23 cellular contexts compared by ENCODE assay signal in the genomic region with DNA sequence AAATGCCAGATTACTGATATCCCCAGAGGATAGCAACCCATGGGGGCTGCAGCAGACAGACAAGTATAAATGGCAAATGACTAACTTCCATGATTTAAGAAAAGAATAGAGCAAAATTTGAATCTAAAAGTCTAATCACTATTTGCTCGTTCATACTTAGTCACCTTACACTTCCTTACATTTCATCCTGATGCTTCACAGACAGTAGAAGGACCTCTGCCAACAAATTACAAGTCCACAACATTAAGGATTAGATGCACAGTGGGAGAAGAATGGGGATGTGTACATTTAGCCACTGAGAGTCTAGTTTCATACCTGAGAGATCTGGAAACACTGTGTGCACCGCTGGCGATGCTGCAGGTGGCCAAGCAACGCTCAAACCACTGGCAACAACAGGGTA.
DNase-seq lines count a peak whose midpoint lies in the region; ATAC-seq and TF ChIP-seq lines count a peak whose summit lies in the region.
"Had no signal": no experiment of that assay in that cellular context is flagged by ENCODE, and none has a peak within 500 bp of the region (broad histone marks: within the 10 kb centered on the region; RNA-seq: fewer than 3 reads in every experiment).

No MANE protein-coding gene starts in this region.

- peaks cover 92% of the 10 kb centered on the region for H3K4me1 ChIP-seq in CD4-positive, alpha-beta memory T cell (ENCODE audit: insufficient read depth, low read length)
- peaks cover 55% of the 10 kb centered on the region for H3K4me1 ChIP-seq in GM23248 (ENCODE audit: insufficient read depth)

- no peak overlapping the region for H3K27ac ChIP-seq in CD4-positive, alpha-beta memory T cell (ENCODE audit: low read depth, low read length)
- peak overlapping the region; percentile 78 for H3K27ac ChIP-seq in GM23248
- H3K27ac ChIP-seq: esophagus squamous epithelium had no signal

- CTCF ChIA-PET in CD4-positive, alpha-beta memory T cell (lab: Charles Lee; ENCODE audit: partially characterized antibody): interaction anchor here (1.3 to 1.7 kb wide), 3 partner anchors 10 to 191 kb away, joined by 3 to 5 read pairs (median 5); no protein-coding TSS in a partner anchor

- H3K9me2 ChIP-seq in GM23248 (ENCODE audit: insufficient read depth): no peaks in the 10 kb centered on the region

- H3K27ac Mint-ChIP-seq in CD4-positive, alpha-beta memory T cell: peak overlapping the region; percentile 43 to 85 (median 65)
- H3K27ac Mint-ChIP-seq in brain (peak overlapping the region in 4 of 5 experiments; percentile 16 to 93 (median 76)), natural killer cell (peak overlapping the region; percentile 94 to 98)

- H3K4me2 ChIP-seq in GM23248 (ENCODE audit: unreplicated experiment): peak overlapping the region; percentile 90

- H3K9me3 Mint-ChIP-seq in CD4-positive, alpha-beta memory T cell: no peaks in the 10 kb centered on the region
- no peaks in the 10 kb centered on the region for H3K9me3 Mint-ChIP-seq in brain
- H3K9me3 Mint-ChIP-seq in natural killer cell: no peaks in the 10 kb centered on the region
- H3K9me3 Mint-ChIP-seq: mesothelial cell of epicardium, neural crest cell had no signal

- no peak for DNase-seq in CD4-positive, alpha-beta memory T cell
- DNase-seq in GM23248 (peak; percentile 67), natural killer cell (no peak), GM10266 (ENCODE audit: extremely low spot score) (no peak), GM19238 (ENCODE audit: insufficient read length, low spot score) (no peak), DMS114 treated with DMSO at 0.1 percent for 48 hours (lab: John Stamatoyannopoulos, UW; ENCODE audit: unreplicated experiment) (no peak)
- DNase-seq: activated gamma-delta T cell treated with Interleukin-2 at 50 U/mL for 16 hours; COR-L47; effector memory CD4-positive, alpha-beta T cell; EL; esophagus squamous epithelium; left colon; NCI-H1417; NCI-H526; stimulated activated CD4-positive, alpha-beta T cell treated with anti-CD3 and anti-CD28 coated beads, Interleukin-4, amount 100 ng/mL, for 1 hour; stomach; upper lobe of left lung had no signal

- no peaks in the 10 kb centered on the region for H4K20me1 ChIP-seq in GM23248 (ENCODE audit: insufficient read depth)

- no peaks in the 10 kb centered on the region for H3K27me3 Mint-ChIP-seq in CD4-positive, alpha-beta memory T cell
- no peaks in the 10 kb centered on the region for H3K27me3 Mint-ChIP-seq in brain
- no peaks in the 10 kb centered on the region for H3K27me3 Mint-ChIP-seq in natural killer cell (ENCODE audit: low read depth in 2 of 2)
- H3K27me3 Mint-ChIP-seq: progenitor cell of endocrine pancreas had no signal

- no peaks in the 10 kb centered on the region for H3K9me3 ChIP-seq in CD4-positive, alpha-beta memory T cell (ENCODE audit: control insufficient read depth in 1 of 2, low read length in 2 of 2)
- no peaks in the 10 kb centered on the region for H3K9me3 ChIP-seq in GM23248 (ENCODE audit: low read depth)
- H3K9me3 ChIP-seq: esophagus squamous epithelium, stomach, upper lobe of left lung had no signal

- POLR2A ChIA-PET in CD4-positive, alpha-beta memory T cell (lab: Charles Lee; ENCODE audit: partially characterized antibody): interaction anchor here (1.2 to 1.7 kb wide), 3 partner anchors 14 to 42 kb away, joined by 3 to 5 read pairs (median 4); no protein-coding TSS in a partner anchor

- peak overlapping the region in 2 of 8 donors; percentile 18 to 20 for H3K4me3 Mint-ChIP-seq in CD4-positive, alpha-beta memory T cell
- no peak overlapping the region for H3K4me3 Mint-ChIP-seq in brain
- peak overlapping the region; percentile 4 for H3K4me3 Mint-ChIP-seq in natural killer cell
- H3K4me3 Mint-ChIP-seq: mesothelial cell of epicardium, neural crest cell had no signal

- in situ Hi-C loops in GM23248 (cut with MboI): no loop called here

- 58 to 59% methylated on average over 4 of the region's 4 CpGs for WGBS in GM23248 (ENCODE audit: low coverage in 1 of 2, low lambda C conversion rate in 2 of 2, missing lambda C conversion rate in 2 of 2), 2 experiments

- no peak for ATAC-seq in natural killer cell
- ATAC-seq: activated CD4-positive, CD25-positive, alpha-beta regulatory T cell treated with anti-CD3 and anti-CD28 coated beads, Interleukin-2, amount 50 U/mL, for 24 hours; left colon; SK-N-SH treated with all-trans-retinoic acid at 6 μM for 48 hours had no signal

- H3K27me3 ChIP-seq in CD4-positive, alpha-beta memory T cell (ENCODE audit: insufficient read depth, low read length): no peaks in the 10 kb centered on the region
- no peaks in the 10 kb centered on the region for H3K27me3 ChIP-seq in GM23248 (replicated peaks; ENCODE audit: insufficient read depth)
- H3K27me3 ChIP-seq: esophagus squamous epithelium, stomach, upper lobe of left lung had no signal

- H3F3A ChIP-seq in GM23248 (ENCODE audit: insufficient read depth): peaks cover 54% of the 10 kb centered on the region

- peaks cover 61 to 75% (median 71%) of the 10 kb centered on the region in 4 donors for H3K4me1 Mint-ChIP-seq in CD4-positive, alpha-beta memory T cell
- H3K4me1 Mint-ChIP-seq in brain: peaks cover 73% of the 10 kb centered on the region
- H3K4me1 Mint-ChIP-seq in natural killer cell: peaks cover 67 to 75% of the 10 kb centered on the region in 2 donors

- H3K79me2 ChIP-seq in GM23248 (ENCODE audit: insufficient read depth): peaks cover 96% of the 10 kb centered on the region

- intact Hi-C loops in CD4-positive, alpha-beta memory T cell (cut with micrococcal nuclease): no loop called here
- intact Hi-C loops in natural killer cell (cut with micrococcal nuclease): loop anchor here (10.0 kb wide), 1 partner anchor 194 kb away; no protein-coding TSS in a partner anchor

- no peak overlapping the region for H3K4me3 ChIP-seq in CD4-positive, alpha-beta memory T cell (ENCODE audit: low read length in 2 of 2)
- peak overlapping the region; percentile 66 for H3K4me3 ChIP-seq in GM23248
- H3K4me3 ChIP-seq: stomach, upper lobe of left lung had no signal

- no peak overlapping the region for H2AFZ ChIP-seq in GM23248

- H3K36me3 Mint-ChIP-seq in CD4-positive, alpha-beta memory T cell: peaks cover 25 to 36% of the 10 kb centered on the region in 2 donors
- H3K36me3 Mint-ChIP-seq in brain: peaks cover 39% of the 10 kb centered on the region
- H3K36me3 Mint-ChIP-seq in natural killer cell: peaks cover 6% of the 10 kb centered on the region

- H3K36me3 ChIP-seq in CD4-positive, alpha-beta memory T cell (ENCODE audit: insufficient read depth, low read length): peaks cover 5% of the 10 kb centered on the region
- no peaks in the 10 kb centered on the region for H3K36me3 ChIP-seq in GM23248 (ENCODE audit: low read depth)
- H3K36me3 ChIP-seq: esophagus squamous epithelium, stomach, upper lobe of left lung had no signal

- TF ChIP-seq CTCF in brain (conservative IDR thresholded peaks at IDR 0.05) (no peak), natural killer cell (IDR thresholded peaks at IDR 0.05) (no peak), GM10266 (IDR thresholded peaks at IDR 0.05; ENCODE audit: control insufficient read depth, insufficient read depth, low read depth, missing control alignments) (no peak)

- H3K9ac ChIP-seq in GM23248: peak overlapping the region; percentile 68
